ENCODE assay signal across 23 cellular contexts in genomic region chr14:65330416-65330815, GRCh38.
DNase-seq lines count a peak whose midpoint lies in the region; ATAC-seq and TF ChIP-seq lines count a peak whose summit lies in the region.
"Had no signal": no experiment of that assay in that cellular context is flagged by ENCODE, and none has a peak within 500 bp of the region (broad histone marks: within the 10 kb centered on the region; RNA-seq: fewer than 3 reads in every experiment).

No MANE protein-coding gene starts in this region.

- no peak for TF ChIP-seq RAD21 in IMR-90 (IDR thresholded peaks at IDR 0.05; ENCODE audit: low read length)

- peaks cover 30% of the 10 kb centered on the region for H3F3A ChIP-seq in DOHH2 (ENCODE audit: control insufficient read depth, insufficient read depth)

- DNase-seq in IMR-90 (no peak), amniotic epithelial cell (ENCODE audit: low read depth) (peak; percentile 53), memory B cell (ENCODE audit: low spot score in 2 of 2) (no peak), G401 (ENCODE audit: low spot score) (no peak), NCI-H446 (lab: John Stamatoyannopoulos, UW) (no peak)
- DNase-seq in activated naive CD4-positive, alpha-beta T cell treated with anti-CD3 and anti-CD28 coated beads for 36 hours: no peak
- DNase-seq: activated CD4-positive, CD25-positive, alpha-beta regulatory T cell treated with anti-CD3 and anti-CD28 coated beads, Interleukin-2, amount 50 U/mL, for 72 hours; activated CD8-positive, alpha-beta T cell treated with anti-CD3 and anti-CD28 coated beads for 36 hours; activated effector memory CD4-positive, alpha-beta T cell treated with anti-CD3 and anti-CD28 coated beads, Interleukin-2, amount 50 U/mL, for 16 hours; activated T-cell treated with anti-CD3 and anti-CD28 coated beads for 4 hours; central memory CD4-positive, alpha-beta T cell; NCI-H1417 treated with DMSO at 0.1 percent for 48 hours; NCI-H510A; stimulated activated naive CD4-positive, alpha-beta T cell treated with Interleukin-2 at 50 U/mL for 16 hours; T-cell; tibial artery had no signal

- ATAC-seq in IMR-90 (ENCODE audit: low read depth): no peak
- no peak for ATAC-seq in memory B cell (ENCODE audit: low read depth)
- no peak for ATAC-seq in HG02571 (IDR thresholded peaks at IDR 0.05; ENCODE audit: unreplicated experiment)
- ATAC-seq: activated CD8-positive, alpha-beta T cell treated with anti-CD3 and anti-CD28 coated beads for 36 hours; Panc1; T-cell had no signal

- H2AK9ac ChIP-seq in IMR-90 (replicated peaks; ENCODE audit: low read depth, low read length, poor library complexity): no peak overlapping the region

- H2BK15ac ChIP-seq in IMR-90 (ENCODE audit: low read depth, low read length): 0 out of 3 replicates have a peak overlapping the region, but pooled peaks have one; percentile 20

- no peak overlapping the region for H4K91ac ChIP-seq in IMR-90 (ENCODE audit: insufficient read depth, low read depth, low read length)

- H3K9me3 ChIP-seq in DOHH2 (ENCODE audit: control insufficient read depth, insufficient read depth, low read length) (no peaks in the 10 kb centered on the region), IMR-90 (ENCODE audit: control insufficient read depth, insufficient read depth, low read length) (no peaks in the 10 kb centered on the region)
- H3K9me3 ChIP-seq: neutrophil, tibial artery had no signal

- H3K27ac ChIP-seq in DOHH2 (ENCODE audit: low read depth, low read length) (peak overlapping the region; percentile 92), IMR-90 (ENCODE audit: insufficient read depth, low read length) (no peak overlapping the region)
- H3K27ac ChIP-seq: neutrophil, tibial artery had no signal

- no peaks in the 10 kb centered on the region for H3K36me3 ChIP-seq in DOHH2 (ENCODE audit: control insufficient read depth, low read length)
- H3K36me3 ChIP-seq in IMR-90 (ENCODE audit: control insufficient read depth, insufficient read depth, low read length): no peaks in the 10 kb centered on the region
- H3K36me3 ChIP-seq: neutrophil, tibial artery had no signal

- peak overlapping the region; percentile 77 for H3K27ac Mint-ChIP-seq in memory B cell
- H3K27ac Mint-ChIP-seq in activated naive CD4-positive, alpha-beta T cell treated with anti-CD3 and anti-CD28 coated beads for 36 hours: no peak overlapping the region
- H3K27ac Mint-ChIP-seq: activated CD8-positive, alpha-beta T cell treated with anti-CD3 and anti-CD28 coated beads for 36 hours; CD14-positive monocyte; dendritic cell treated with granulocyte-macrophage colony-stimulating factor and Interleukin-4, amounts not matched to agents 40 ng/mL and 50 ng/mL, for 4 days; T-cell had no signal

- no peak overlapping the region for H2BK20ac ChIP-seq in IMR-90 (ENCODE audit: low read depth, low read length)

- WGBS in IMR-90 (ENCODE audit: extremely low coverage in 2 of 2, insufficient read length in 1 of 2), 2 experiments: no CpG with 5 or more reads among the region's 1 CpG

- H3K23ac ChIP-seq in IMR-90 (ENCODE audit: low read depth, low read length): no peak overlapping the region

- no peak for TF ChIP-seq CTCF in DOHH2 (IDR thresholded peaks at IDR 0.05; ENCODE audit: low read depth, low read length, poor library complexity, severe bottlenecking)
- no peak for TF ChIP-seq CTCF in IMR-90 (conservative IDR thresholded peaks at IDR 0.05; ENCODE audit: low read depth, low read length)

- no peaks in the 10 kb centered on the region for H3K9me3 Mint-ChIP-seq in memory B cell
- no peaks in the 10 kb centered on the region for H3K9me3 Mint-ChIP-seq in activated naive CD4-positive, alpha-beta T cell treated with anti-CD3 and anti-CD28 coated beads for 36 hours
- H3K9me3 Mint-ChIP-seq: dendritic cell treated with granulocyte-macrophage colony-stimulating factor and Interleukin-4, amounts not matched to agents 40 ng/mL and 50 ng/mL, for 4 days; T-cell had no signal

- dilution Hi-C loops in IMR-90 (cut with HindIII; ENCODE audit: low sequenced_read_pairs, unreplicated experiment): no loop called here

- H2AFZ ChIP-seq in IMR-90 (replicated peaks; ENCODE audit: low read length, poor library complexity): no peak overlapping the region

- in situ Hi-C loops in IMR-90 (cut with MboI; ENCODE audit: low sequenced_read_pairs) (no loop called here), G401 (cut with HindIII; ENCODE audit: low sequenced_read_pairs) (no loop called here)

- H4K20me1 ChIP-seq in DOHH2 (ENCODE audit: control insufficient read depth, insufficient read depth, low read depth, low read length) (no peaks in the 10 kb centered on the region), IMR-90 (ENCODE audit: insufficient read depth, low read length) (no peaks in the 10 kb centered on the region)

- no peaks in the 10 kb centered on the region for H3K9me2 ChIP-seq in DOHH2 (replicated peaks; ENCODE audit: control insufficient read depth, low read length)

- peak overlapping the region; percentile 53 for H3K4me3 Mint-ChIP-seq in memory B cell
- no peak overlapping the region for H3K4me3 Mint-ChIP-seq in activated naive CD4-positive, alpha-beta T cell treated with anti-CD3 and anti-CD28 coated beads for 36 hours
- H3K4me3 Mint-ChIP-seq: activated CD8-positive, alpha-beta T cell treated with anti-CD3 and anti-CD28 coated beads for 36 hours; CD14-positive monocyte; dendritic cell treated with granulocyte-macrophage colony-stimulating factor and Interleukin-4, amounts not matched to agents 40 ng/mL and 50 ng/mL, for 4 days; T-cell had no signal

- peak overlapping the region; percentile 89 for H3K4me2 ChIP-seq in DOHH2 (ENCODE audit: low read length)
- no peak overlapping the region for H3K4me2 ChIP-seq in IMR-90 (ENCODE audit: low read depth, low read length)
- H3K4me2 ChIP-seq: smooth muscle cell had no signal

- H3K27me3 ChIP-seq in DOHH2 (ENCODE audit: control insufficient read depth, low read length) (no peaks in the 10 kb centered on the region), IMR-90 (ENCODE audit: control insufficient read depth, insufficient read depth, low read length) (no peaks in the 10 kb centered on the region)
- H3K27me3 ChIP-seq: neutrophil, tibial artery had no signal

- H3K79me2 ChIP-seq in DOHH2 (ENCODE audit: control insufficient read depth, low read length): no peaks in the 10 kb centered on the region

- H3K36me3 Mint-ChIP-seq in memory B cell: no peaks in the 10 kb centered on the region
- no peaks in the 10 kb centered on the region for H3K36me3 Mint-ChIP-seq in activated naive CD4-positive, alpha-beta T cell treated with anti-CD3 and anti-CD28 coated beads for 36 hours (ENCODE audit: low read depth)
- H3K36me3 Mint-ChIP-seq: CD14-positive monocyte, T-cell had no signal

- no peak for TF ChIP-seq POLR2A in IMR-90 (IDR thresholded peaks at IDR 0.05; ENCODE audit: low read depth, low read length)

- H4K8ac ChIP-seq in IMR-90 (ENCODE audit: low read depth in 2 of 2, low read length in 2 of 2): no peak overlapping the region

- H3K9me1 ChIP-seq in IMR-90 (ENCODE audit: insufficient read depth, low read length): peaks cover 17% of the 10 kb centered on the region

- H3K27me3 Mint-ChIP-seq in memory B cell: no peaks in the 10 kb centered on the region
- H3K27me3 Mint-ChIP-seq in activated naive CD4-positive, alpha-beta T cell treated with anti-CD3 and anti-CD28 coated beads for 36 hours (ENCODE audit: low read depth): no peaks in the 10 kb centered on the region
- H3K27me3 Mint-ChIP-seq: activated CD8-positive, alpha-beta T cell treated with anti-CD3 and anti-CD28 coated beads for 36 hours; T-cell had no signal

- no peak overlapping the region for H3K14ac ChIP-seq in IMR-90 (replicated peaks; ENCODE audit: low read depth, low read length)

- H3K4me3 ChIP-seq in DOHH2 (ENCODE audit: low read length): peak overlapping the region; percentile 65
- no peak overlapping the region for H3K4me3 ChIP-seq in IMR-90 (ENCODE audit: insufficient read depth, low read depth, low read length)
- H3K4me3 ChIP-seq: smooth muscle cell, tibial artery had no signal

- H3K18ac ChIP-seq in IMR-90 (ENCODE audit: low read depth, low read length): no peak overlapping the region

- H2BK120ac ChIP-seq in IMR-90 (ENCODE audit: low read depth, low read length): no peak overlapping the region

- H3K79me1 ChIP-seq in IMR-90 (ENCODE audit: low read depth in 1 of 2, low read length in 2 of 2): no peaks in the 10 kb centered on the region

- POLR2A ChIA-PET in IMR-90 (lab: Charles Lee; ENCODE audit: unreplicated experiment): no interaction called here

- intact Hi-C loops in IMR-90 (cut with micrococcal nuclease): loop anchor here (5.0 kb wide), 2 partner anchors 82 to 118 kb away; partner anchors contain the start of gene FUT8
- intact Hi-C loops in activated naive CD4-positive, alpha-beta T cell treated with anti-CD3 and anti-CD28 coated beads for 36 hours (cut with micrococcal nuclease): loop anchor here (10.0 kb wide), 1 partner anchor 406 kb away; no protein-coding TSS in a partner anchor

- no peak overlapping the region for H2AK5ac ChIP-seq in IMR-90 (ENCODE audit: low read depth, low read length)

- peaks cover 46% of the 10 kb centered on the region for H3K4me1 Mint-ChIP-seq in memory B cell
- peaks cover 25% of the 10 kb centered on the region for H3K4me1 Mint-ChIP-seq in activated naive CD4-positive, alpha-beta T cell treated with anti-CD3 and anti-CD28 coated beads for 36 hours (ENCODE audit: low read depth)

- H3K4me1 ChIP-seq in DOHH2 (ENCODE audit: control insufficient read depth, low read length) (peaks cover 83% of the 10 kb centered on the region), IMR-90 (ENCODE audit: control insufficient read depth, insufficient read depth, low read length) (peaks cover 16% of the 10 kb centered on the region)
- H3K4me1 ChIP-seq: tibial artery had no signal

- no peak overlapping the region for H4K5ac ChIP-seq in IMR-90 (ENCODE audit: low read depth, low read length)

- no TSS peak for BruUV-seq in IMR-90 (replicated peaks; lab: Mats Ljungman, UMichigan)

- no peak overlapping the region for H3K56ac ChIP-seq in IMR-90 (ENCODE audit: extremely low read depth, insufficient read depth, low read length)

- no peak overlapping the region for H2BK5ac ChIP-seq in IMR-90 (ENCODE audit: low read depth, low read length, poor library complexity, severe bottlenecking)

- H3K4ac ChIP-seq in IMR-90 (ENCODE audit: low read depth, low read length): no peak overlapping the region

- CTCF ChIA-PET in IMR-90 (lab: Yijun Ruan, JAX): no interaction called here
- CTCF ChIA-PET in activated naive CD4-positive, alpha-beta T cell treated with anti-CD3 and anti-CD28 coated beads for 36 hours (lab: Charles Lee): interaction anchor here (1.3 kb wide), 1 partner anchor 12 kb away, joined by 3 read pairs; no protein-coding TSS in a partner anchor

- no peak overlapping the region for H3K9ac ChIP-seq in IMR-90 (ENCODE audit: low read depth, low read length)

TF ChIP-seq in IMR-90, 13 proteins besides CTCF, POLR2A, EP300 and RAD21 (continues in another document):
- no peak for TF ChIP-seq CHD1 (IDR thresholded peaks at IDR 0.05; ENCODE audit: low read depth, low read length)
